Comparison of ENCODE assay signal across 20 cellular contexts in the genomic region with DNA sequence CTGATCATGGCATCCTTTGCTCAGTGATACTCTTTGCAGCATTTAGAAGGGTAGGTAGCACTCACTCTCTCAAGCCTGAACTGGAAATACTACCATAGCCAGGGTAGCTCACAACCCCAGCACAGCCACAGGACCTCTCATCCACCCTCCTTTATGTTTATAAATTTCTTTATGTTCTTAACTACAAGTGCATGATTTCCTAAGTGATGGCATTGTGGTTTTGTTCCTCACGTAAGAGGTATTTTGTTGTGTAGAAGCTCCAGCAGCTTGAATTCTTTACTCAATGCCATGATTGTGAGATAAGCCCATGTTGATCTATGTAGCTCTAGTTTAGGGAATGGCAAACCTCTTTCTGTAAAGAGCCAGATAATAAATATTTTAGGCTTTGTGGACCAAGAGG. TPM values are rescaled to one million over a fixed set of nuclear protein-coding genes. Genes with fewer than 3 reads are reported as not detected.
DNase-seq lines count a peak whose midpoint lies in the region; ATAC-seq, FAIRE-seq and TF ChIP-seq lines count a peak whose summit lies in the region.
"Had no signal": no experiment of that assay in that cellular context is flagged by ENCODE, and none has a peak within 500 bp of the region (broad histone marks: within the 10 kb centered on the region; RNA-seq: fewer than 3 reads in every experiment).

No MANE protein-coding gene starts in this region.

- no peak for ATAC-seq in left lobe of liver
- ATAC-seq in Right ventricle myocardium inferior: no peak
- ATAC-seq: activated CD4-positive, CD25-positive, alpha-beta regulatory T cell treated with anti-CD3 and anti-CD28 coated beads, Interleukin-2, amount 50 U/mL, for 24 hours; Panc1 had no signal

- no peaks in the 10 kb centered on the region for H3K36me3 ChIP-seq in adipocyte (ENCODE audit: control insufficient read depth, insufficient read depth, low read length, severe bottlenecking)
- H3K36me3 ChIP-seq: MG63 had no signal

- POLR2A ChIA-PET in AG04449 (lab: Yijun Ruan, JAX): interaction anchor here (0.6 kb wide), 2 partner anchors 159 to 1311 kb away, joined by 3 to 4 read pairs; no protein-coding TSS in a partner anchor

- H3K9me3 Mint-ChIP-seq in activated CD4-positive, alpha-beta T cell treated with anti-CD3 and anti-CD28 coated beads, Interleukin-2, amount 10 ng/mL, durations not matched to agents 24 days and 14 days: no peaks in the 10 kb centered on the region
- H3K9me3 Mint-ChIP-seq: activated naive CD8-positive, alpha-beta T cell treated with anti-CD3 and anti-CD28 coated beads for 36 hours; T-helper 1 cell treated with Interleukin-12 subunit alpha and Interleukin-12 subunit beta and Interleukin-4 antibody, amounts not matched to agents 30 μg/mL and 1 μg/mL, for 36 hours had no signal

- peaks cover 9% of the 10 kb centered on the region for H3K4me1 Mint-ChIP-seq in activated CD4-positive, alpha-beta T cell treated with anti-CD3 and anti-CD28 coated beads, Interleukin-2, amount 10 ng/mL, durations not matched to agents 24 days and 14 days

- no peak overlapping the region for H3K27ac Mint-ChIP-seq in activated CD4-positive, alpha-beta T cell treated with anti-CD3 and anti-CD28 coated beads, Interleukin-2, amount 10 ng/mL, durations not matched to agents 24 days and 14 days
- H3K27ac Mint-ChIP-seq: activated naive CD8-positive, alpha-beta T cell treated with anti-CD3 and anti-CD28 coated beads for 36 hours; T-helper 1 cell treated with Interleukin-12 subunit alpha and Interleukin-12 subunit beta and Interleukin-4 antibody, amounts not matched to agents 30 μg/mL and 1 μg/mL, for 36 hours had no signal

- H3K36me3 Mint-ChIP-seq in activated CD4-positive, alpha-beta T cell treated with anti-CD3 and anti-CD28 coated beads, Interleukin-2, amount 10 ng/mL, durations not matched to agents 24 days and 14 days (ENCODE audit: low read depth): no peaks in the 10 kb centered on the region
- H3K36me3 Mint-ChIP-seq: activated naive CD8-positive, alpha-beta T cell treated with anti-CD3 and anti-CD28 coated beads for 36 hours had no signal

- no peaks in the 10 kb centered on the region for H3K9me3 ChIP-seq in adipocyte (ENCODE audit: control insufficient read depth, low read length)
- H3K9me3 ChIP-seq: MG63 had no signal

- CTCF ChIA-PET in AG04449 (lab: Yijun Ruan, JAX): interaction anchor here (0.7 to 14.4 kb wide), 50 partner anchors 9 to 424 kb away, joined by 3 to 418 read pairs (median 6); a partner anchor contains a TSS

- peaks cover 4% of the 10 kb centered on the region for H3K4me1 ChIP-seq in adipocyte (ENCODE audit: control insufficient read depth, insufficient read depth, low read length)

- FAIRE-seq in H54 (lab: Jason Lieb, UNC): no peak
- no peak for FAIRE-seq in RCC 7860 (lab: Jason Lieb, UNC)

- intact Hi-C loops in Right ventricle myocardium inferior (cut with DNase I): loop anchor here (2.0 to 5.0 kb wide), 3 partner anchors 67 to 139 kb away; no protein-coding TSS in a partner anchor
- intact Hi-C loops in activated CD4-positive, alpha-beta T cell treated with anti-CD3 and anti-CD28 coated beads, Interleukin-2, amount 10 ng/mL, durations not matched to agents 24 days and 14 days (cut with micrococcal nuclease): loop anchor here (10.0 kb wide), 1 partner anchor 415 kb away; no protein-coding TSS in a partner anchor

- no peak overlapping the region for H3K4me3 Mint-ChIP-seq in activated CD4-positive, alpha-beta T cell treated with anti-CD3 and anti-CD28 coated beads, Interleukin-2, amount 10 ng/mL, durations not matched to agents 24 days and 14 days
- H3K4me3 Mint-ChIP-seq: activated naive CD8-positive, alpha-beta T cell treated with anti-CD3 and anti-CD28 coated beads for 36 hours; T-helper 1 cell treated with Interleukin-12 subunit alpha and Interleukin-12 subunit beta and Interleukin-4 antibody, amounts not matched to agents 30 μg/mL and 1 μg/mL, for 36 hours had no signal

- peaks cover 20% of the 10 kb centered on the region for H3K27me3 ChIP-seq in adipocyte (replicated peaks; ENCODE audit: control insufficient read depth, insufficient read depth, low read length)
- H3K27me3 ChIP-seq: hepatocyte, MG63 had no signal

- H3K4me3 ChIP-seq in AG04449 (ENCODE audit: low read depth, low read length) (no peak overlapping the region), adipocyte (ENCODE audit: low read length) (no peak overlapping the region)
- H3K4me3 ChIP-seq: hepatocyte, MG63 had no signal

- DNase-seq in AG04449 (ENCODE audit: low read depth, low spot score) (peak; percentile 81), H54 (ENCODE audit: insufficient read length, low spot score) (peak; percentile 41), adipocyte (ENCODE audit: low read depth) (peak; percentile 68), islet precursor cell (peak; percentile 22), left lobe of liver (ENCODE audit: low spot score) (no peak), Right ventricle myocardium inferior (ENCODE audit: missing footprints) (no peak), RCC 7860 (ENCODE audit: low spot score) (no peak)
- DNase-seq in activated CD4-positive, alpha-beta T cell treated with anti-CD3 and anti-CD28 coated beads, Interleukin-2, amount 10 ng/mL, durations not matched to agents 24 days and 14 days: no peak
- DNase-seq: activated naive CD8-positive, alpha-beta T cell treated with anti-CD3 and anti-CD28 coated beads for 36 hours; cerebellar nuclear complex; NCI-H2029; NCI-H526 treated with DMSO at 0.1 percent for 48 hours; stimulated activated CD4-positive, alpha-beta T cell treated with anti-CD3 and anti-CD28 coated beads, Interleukin-2, amount 100 ng/mL, for 48 hours had no signal

- TF ChIP-seq CTCF in AG04449 (IDR thresholded peaks at IDR 0.05; ENCODE audit: insufficient read depth, low read length, missing control alignments): no peak

- H3K27me3 Mint-ChIP-seq in activated CD4-positive, alpha-beta T cell treated with anti-CD3 and anti-CD28 coated beads, Interleukin-2, amount 10 ng/mL, durations not matched to agents 24 days and 14 days: peaks cover 21% of the 10 kb centered on the region
- H3K27me3 Mint-ChIP-seq: activated naive CD8-positive, alpha-beta T cell treated with anti-CD3 and anti-CD28 coated beads for 36 hours had no signal

- H3K9ac ChIP-seq in adipocyte (ENCODE audit: low read length): no peak overlapping the region

- no peak for TF ChIP-seq POLR2A in H54 (IDR thresholded peaks at IDR 0.05; ENCODE audit: low read depth, low read length)

RNA-seq across cellular contexts. Expression of a gene that starts 7.9 kb away (rescaled TPM):
- total RNA-seq in left lobe of liver (28.6 TPM), Right ventricle myocardium inferior (not detected)
- total RNA-seq in activated CD4-positive, alpha-beta T cell treated with anti-CD3 and anti-CD28 coated beads, Interleukin-2, amount 10 ng/mL, durations not matched to agents 24 days and 14 days: not detected in 2 replicates
- total RNA-seq: A673; activated naive CD8-positive, alpha-beta T cell treated with anti-CD3 and anti-CD28 coated beads for 36 hours; ureter had no signal

RNA-seq across cellular contexts. Expression of a gene that starts 25.2 kb away (rescaled TPM):
- total RNA-seq in left lobe of liver: 1.7 TPM
- 4.8 TPM for total RNA-seq in Right ventricle myocardium inferior
- total RNA-seq in activated CD4-positive, alpha-beta T cell treated with anti-CD3 and anti-CD28 coated beads, Interleukin-2, amount 10 ng/mL, durations not matched to agents 24 days and 14 days: not detected in 2 replicates
- total RNA-seq: A673; activated naive CD8-positive, alpha-beta T cell treated with anti-CD3 and anti-CD28 coated beads for 36 hours had no signal

Comparison
In these comparisons a context has a peak if more than half of its experiments do, and no peak if none do; other contexts are left out.
1. DNase-seq: peak in AG04449 (single experiment), H54 (single experiment), adipocyte (single experiment) and islet precursor cell (single experiment); none in left lobe of liver (single experiment), Right ventricle myocardium inferior (single experiment), RCC 7860 (single experiment) and activated CD4-positive, alpha-beta T cell treated with anti-CD3 and anti-CD28 coated beads, Interleukin-2, amount 10 ng/mL, durations not matched to agents 24 days and 14 days (single experiment).
2. RNA of a gene that starts 7.9 kb away (total RNA-seq): 28.6 TPM in left lobe of liver (single experiment); not detected in Right ventricle myocardium inferior (single experiment) and not detected in activated CD4-positive, alpha-beta T cell treated with anti-CD3 and anti-CD28 coated beads, Interleukin-2, amount 10 ng/mL, durations not matched to agents 24 days and 14 days; every median in the first group is over 10 times any median in the second.